In the genomic region with DNA sequence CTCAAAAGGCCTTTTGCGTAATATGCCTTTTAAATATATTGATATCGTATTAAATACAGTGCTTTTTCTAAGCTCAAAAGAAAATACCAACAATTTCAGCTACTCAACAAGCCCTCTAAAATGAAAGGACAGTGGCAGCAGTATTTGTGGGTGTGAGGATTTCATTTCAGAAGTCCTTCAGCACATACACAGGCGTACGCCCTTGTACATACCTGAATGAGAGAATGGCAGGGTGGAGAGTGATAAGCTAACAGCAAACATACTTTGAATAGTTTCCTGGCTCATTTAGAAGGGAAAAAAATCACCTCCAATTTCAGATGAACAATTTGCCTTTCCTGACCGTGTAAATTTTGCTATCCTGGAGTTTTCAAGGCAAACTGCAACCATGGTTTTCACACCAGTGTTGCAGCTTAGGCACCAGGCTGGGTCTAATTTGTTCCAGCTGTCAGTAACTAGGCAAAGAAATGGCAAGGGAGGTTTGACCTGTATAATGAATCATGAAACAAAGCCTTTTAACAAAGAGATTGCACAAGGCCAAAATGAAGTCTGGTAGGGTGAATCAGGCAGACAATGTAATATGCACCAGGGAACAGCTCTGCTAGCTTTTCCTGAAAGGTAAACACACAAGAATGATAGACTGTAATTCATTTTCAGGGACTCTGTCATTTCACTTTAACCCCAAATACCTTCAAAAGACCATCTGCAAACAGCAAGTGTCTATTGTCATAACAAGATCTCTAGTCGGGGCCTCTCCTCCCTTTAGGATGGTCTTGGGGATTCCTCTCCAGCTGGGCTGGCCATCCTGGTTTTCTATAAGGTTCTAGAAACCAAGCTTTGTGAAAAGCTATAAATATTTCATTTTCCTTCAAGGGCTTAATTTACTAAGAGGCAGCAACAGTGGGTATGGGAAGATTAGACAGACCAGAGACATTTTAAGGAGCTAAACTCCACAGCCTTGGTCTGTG, we compare ENCODE assay signal across 12 cellular contexts. TPM values are rescaled to one million over a fixed set of nuclear protein-coding genes. Genes with fewer than 3 reads are reported as not detected.
DNase-seq lines count a peak whose midpoint lies in the region; ATAC-seq and TF ChIP-seq lines count a peak whose summit lies in the region.
"Had no signal": no experiment of that assay in that cellular context is flagged by ENCODE, and none has a peak within 500 bp of the region (broad histone marks: within the 10 kb centered on the region; RNA-seq: fewer than 3 reads in every experiment).

No MANE protein-coding gene starts in this region.

- H3K36me3 ChIP-seq in BJ (ENCODE audit: control insufficient read depth, insufficient read depth, low read length) (no peaks in the 10 kb centered on the region), MG63 (peaks cover 46% of the 10 kb centered on the region)

- H3K27me3 ChIP-seq in BJ (ENCODE audit: control insufficient read depth, insufficient read depth, low read length) (no peaks in the 10 kb centered on the region), MG63 (no peaks in the 10 kb centered on the region)

- CTCF ChIA-PET in BJ (lab: Yijun Ruan, JAX), result interaction anchor here (0.7 to 1.8 kb wide), 9 partner anchors 11 to 267 kb away, joined by 3 to 7 read pairs (median 3); partner anchors contain the start of gene ANKRD29

- POLR2A ChIA-PET in BJ (lab: Charles Lee), result interaction anchor here (0.5 kb wide), 1 partner anchor 69 kb away, joined by 7 read pairs; no protein-coding TSS in a partner anchor

- DNase-seq in BJ (ENCODE audit: low read depth) (peak; percentile 67), MG63 (peak; percentile 24), choroid plexus epithelial cell (ENCODE audit: low read depth) (peak; percentile 76), lung microvascular endothelial cell (ENCODE audit: low read depth in 2 of 2) (peak; percentile 34 to 69), nucleus accumbens (lab: John Stamatoyannopoulos, UW) (no peak)
- DNase-seq: activated B cell treated with CpG ODN at 0.5 μM for 24 hours; activated naive CD4-positive, alpha-beta T cell treated with anti-CD3 and anti-CD28 coated beads, Interleukin-2, amount 10 ng/mL, durations not matched to agents 7 days and 5 days; DMS 273 treated with DMSO at 0.1 percent for 48 hours; occipital lobe had no signal

- H3K4me3 ChIP-seq in BJ (ENCODE audit: low read depth, low read length), result no peak overlapping the region
- no peak overlapping the region for H3K4me3 ChIP-seq in MG63
- H3K4me3 ChIP-seq in choroid plexus epithelial cell (ENCODE audit: low read depth, low read length), result no peak overlapping the region

- no peaks in the 10 kb centered on the region for H3K9me3 ChIP-seq in MG63

- TF ChIP-seq CTCF in BJ (IDR thresholded peaks at IDR 0.05; ENCODE audit: insufficient read depth, low read depth, low read length) (no peak), choroid plexus epithelial cell (conservative IDR thresholded peaks at IDR 0.05; ENCODE audit: low read depth, low read length) (no peak)

- ATAC-seq in HG02973 (IDR thresholded peaks at IDR 0.05; ENCODE audit: unreplicated experiment) (no peak), GM19397 (IDR thresholded peaks at IDR 0.05; ENCODE audit: unreplicated experiment) (no peak), HG03196 (IDR thresholded peaks at IDR 0.05; ENCODE audit: unreplicated experiment) (no peak)

RNA-seq across cellular contexts. Expression of gene ANKRD29, which starts 11.5 kb away (rescaled TPM):
- 4.3 and 4.7 TPM in 2 replicates for polyA plus RNA-seq in BJ (2011; rRNA removed)
- polyA minus RNA-seq in BJ (2011; rRNA and poly(A)+ RNA removed), result 1.6 and 3.2 TPM in 2 replicates
- 10.3 and 12.3 TPM in 2 replicates for total RNA-seq in MG63 (2014; rRNA removed; shearing (Covaris generic); ENCODE audit: low replicate concordance)
- total RNA-seq in lung microvascular endothelial cell, result 0.65 and 0.79 TPM in 2 replicates
- total RNA-seq: activated B cell treated with CpG ODN at 0.5 μM for 24 hours had no signal

RNA-seq across cellular contexts. Expression of gene LAMA3, which starts 38.0 kb away (rescaled TPM):
- 5.6 and 6.6 TPM in 2 replicates for polyA plus RNA-seq in BJ (2011; rRNA removed)
- polyA minus RNA-seq in BJ (2011; rRNA and poly(A)+ RNA removed), result 4.5 and 6.5 TPM in 2 replicates
- total RNA-seq in MG63 (2014; rRNA removed; shearing (Covaris generic); ENCODE audit: low replicate concordance), result 6.4 and 16.0 TPM in 2 replicates
- total RNA-seq in lung microvascular endothelial cell, result 2.4 and 2.8 TPM in 2 replicates
- total RNA-seq: activated B cell treated with CpG ODN at 0.5 μM for 24 hours had no signal

Comparison
In these comparisons a context has a peak if more than half of its experiments do, and no peak if none do; other contexts are left out.
1. DNase-seq: peak in BJ (single experiment), MG63 (single experiment), choroid plexus epithelial cell (single experiment) and lung microvascular endothelial cell (2 of 2); none in nucleus accumbens (0 of 56).